Comparison of ENCODE assay signal across 1 cellular context in the genomic region with DNA sequence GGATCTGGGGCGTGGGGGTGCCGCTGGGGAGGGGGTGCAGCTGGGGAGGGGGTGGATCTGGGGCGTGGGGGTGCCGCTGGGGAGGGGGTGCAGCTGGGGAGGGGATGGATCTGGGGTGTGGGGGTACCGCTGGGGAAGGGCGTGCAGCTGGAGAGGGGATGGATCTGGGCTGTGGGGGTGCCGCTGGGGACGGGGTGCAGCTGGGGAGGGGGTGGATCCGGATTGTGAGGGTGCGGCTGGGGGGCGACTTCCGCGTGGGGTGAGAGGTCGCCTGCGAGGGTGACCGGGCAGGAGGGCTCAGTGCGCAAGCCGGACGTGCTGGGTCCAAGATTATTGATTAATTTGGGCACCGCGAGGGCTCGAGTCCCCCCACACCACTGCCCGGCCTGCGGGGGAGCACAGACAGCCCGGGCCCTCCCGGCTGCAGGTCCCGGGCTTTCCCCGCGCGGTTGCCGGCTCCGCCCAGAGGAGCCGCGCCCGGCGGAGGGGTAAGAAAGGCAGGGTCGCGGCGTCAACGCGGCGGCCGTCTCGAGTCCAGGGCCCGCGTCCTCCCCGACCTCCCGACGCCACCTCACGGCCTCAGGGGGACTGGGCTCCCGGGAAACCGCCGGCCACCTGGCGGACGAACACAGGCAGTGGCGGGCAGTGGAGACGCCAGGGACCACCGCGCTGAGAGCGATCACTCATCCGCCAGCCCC.
TF ChIP-seq lines count a peak whose summit lies in the region.

No MANE protein-coding gene starts in this region.

TF ChIP-seq in A549, 52 proteins besides CTCF, POLR2A, EP300 and RAD21:
- TF ChIP-seq RCOR1 (IDR thresholded peaks at IDR 0.05; ENCODE audit: low read depth, low read length): no peak
- TF ChIP-seq, protein P1, sequence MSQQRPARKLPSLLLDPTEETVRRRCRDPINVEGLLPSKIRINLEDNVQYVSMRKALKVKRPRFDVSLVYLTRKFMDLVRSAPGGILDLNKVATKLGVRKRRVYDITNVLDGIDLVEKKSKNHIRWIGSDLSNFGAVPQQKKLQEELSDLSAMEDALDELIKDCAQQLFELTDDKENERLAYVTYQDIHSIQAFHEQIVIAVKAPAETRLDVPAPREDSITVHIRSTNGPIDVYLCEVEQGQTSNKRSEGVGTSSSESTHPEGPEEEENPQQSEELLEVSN (IDR thresholded peaks at IDR 0.05; ENCODE audit: borderline replicate concordance, low read depth): peak; percentile 12; the same call in 1 of the 2 replicates
